ENCODE assay signal across 16 cellular contexts in the genomic region with DNA sequence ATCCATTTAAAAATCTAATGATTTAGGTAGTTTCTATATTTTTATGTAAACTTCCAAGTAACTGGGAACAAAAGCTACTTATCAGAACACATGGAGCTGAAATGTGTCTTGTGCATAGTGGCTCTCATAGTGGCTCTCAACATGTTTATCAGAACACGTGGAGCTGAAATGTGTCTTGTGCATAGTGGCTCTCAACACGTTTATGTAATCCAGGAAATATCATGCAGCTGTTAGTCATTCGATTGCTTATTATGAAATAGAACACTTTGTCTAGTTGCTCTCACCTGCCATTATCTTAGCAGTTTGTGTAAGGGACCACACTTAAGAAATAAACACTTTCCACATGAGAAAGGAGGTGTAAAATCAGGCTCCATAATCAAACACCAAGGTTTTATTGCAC.
DNase-seq lines count a peak whose midpoint lies in the region; ATAC-seq and TF ChIP-seq lines count a peak whose summit lies in the region.
"Had no signal": no experiment of that assay in that cellular context is flagged by ENCODE, and none has a peak within 500 bp of the region (broad histone marks: within the 10 kb centered on the region; RNA-seq: fewer than 3 reads in every experiment).

No MANE protein-coding gene starts in this region.

- H3K79me2 ChIP-seq in PC-3 (ENCODE audit: low read length): no peaks in the 10 kb centered on the region

- H3K4me1 ChIP-seq in PC-3 (ENCODE audit: insufficient read depth, low read length): peaks cover 13% of the 10 kb centered on the region

- ATAC-seq in PC-3: no peak
- ATAC-seq in left colon: peak; percentile 80
- ATAC-seq: activated naive CD4-positive, alpha-beta T cell treated with anti-CD3 and anti-CD28 coated beads, Interleukin-2, amount 50 U/mL, for 72 hours; natural killer cell treated with Interleukin-12 subunit alpha and Interleukin-12 subunit beta and Interleukin-15 and Interleukin-18, amount 100 ng/mL, for 72 hours had no signal

- 0 out of 2 replicates have a peak overlapping the region, but pooled peaks have one; percentile 18 for H2AFZ ChIP-seq in PC-3 (ENCODE audit: low read length)

- intact Hi-C loops in PC-3 (cut with micrococcal nuclease): no loop called here
- intact Hi-C loops in left colon (cut with DNase I, micrococcal nuclease): no loop called here

- H3K27ac ChIP-seq in PC-3 (ENCODE audit: low read length): no peak overlapping the region
- H3K27ac ChIP-seq: brain microvascular endothelial cell, SK-N-MC had no signal

- CTCF ChIA-PET in PC-3 (lab: Charles Lee): no interaction called here

- H3K27me3 ChIP-seq in PC-3 (ENCODE audit: low read length): no peaks in the 10 kb centered on the region
- H3K27me3 ChIP-seq: brain microvascular endothelial cell had no signal

- no peaks in the 10 kb centered on the region for H3F3A ChIP-seq in PC-3 (ENCODE audit: low read length, unreplicated experiment)

- TF ChIP-seq CTCF in PC-3 (conservative IDR thresholded peaks at IDR 0.05; ENCODE audit: low read depth, low read length): no peak

- no peaks in the 10 kb centered on the region for H3K9me3 ChIP-seq in PC-3 (ENCODE audit: low read length)

- H3K4me2 ChIP-seq in PC-3 (ENCODE audit: low read length): no peak overlapping the region

- no peaks in the 10 kb centered on the region for H3K36me3 ChIP-seq in PC-3 (ENCODE audit: low read depth, low read length)
- H3K36me3 ChIP-seq: brain microvascular endothelial cell had no signal

- no TSS peak for BruUV-seq in PC-3 (replicated peaks; lab: Mats Ljungman, UMichigan)

- no peaks in the 10 kb centered on the region for H4K20me1 ChIP-seq in PC-3 (ENCODE audit: low read length)

- no peaks in the 10 kb centered on the region for H3K9me2 ChIP-seq in PC-3 (replicated peaks; ENCODE audit: low read length)

- H3K4me3 ChIP-seq in PC-3 (ENCODE audit: low read length): no peak overlapping the region
- H3K4me3 ChIP-seq: SK-N-MC had no signal

- H3K9ac ChIP-seq in PC-3 (ENCODE audit: low read length): no peak overlapping the region

- DNase-seq in HCEC 1CT: peak; percentile 68
- DNase-seq in MV-4-11 (lab: John Stamatoyannopoulos, UW): peak; percentile 64
- peak; percentile 8 for DNase-seq in PC-3
- DNase-seq in left colon: no peak
- DNase-seq in stimulated activated CD4-positive, alpha-beta T cell treated with anti-CD3 and anti-CD28 coated beads, Interleukin-2, amount 100 ng/mL, for 24 hours: no peak
- DNase-seq in ecto neural progenitor cell (ENCODE audit: low spot score): no peak
- DNase-seq in NCI-H146 (lab: John Stamatoyannopoulos, UW): no peak
- DNase-seq: activated CD4-positive, alpha-beta T cell treated with anti-CD3 and anti-CD28 coated beads, Interleukin-2, amount 10 ng/mL, durations not matched to agents 24 days and 14 days; activated T-cell treated with anti-CD3 and anti-CD28 coated beads for 4 hours; brain microvascular endothelial cell; Calu3; NCI-H1694; stimulated activated CD4-positive, alpha-beta T cell treated with anti-CD3 and anti-CD28 coated beads, Interleukin-15, amount 100 ng/mL, for 24 hours had no signal

- POLR2A ChIA-PET in PC-3 (lab: Charles Lee; ENCODE audit: unreplicated experiment): no interaction called here

Comparison
In these comparisons a context has a peak if more than half of its experiments do, and no peak if none do; other contexts are left out.
1. DNase-seq: peak in HCEC 1CT (single experiment), MV-4-11 (single experiment) and PC-3 (single experiment); none in left colon (0 of 2), stimulated activated CD4-positive, alpha-beta T cell treated with anti-CD3 and anti-CD28 coated beads, Interleukin-2, amount 100 ng/mL, for 24 hours (0 of 2), ecto neural progenitor cell (single experiment) and NCI-H146 (single experiment).